Comparison of ENCODE assay signal across 9 cellular contexts in the genomic region with DNA sequence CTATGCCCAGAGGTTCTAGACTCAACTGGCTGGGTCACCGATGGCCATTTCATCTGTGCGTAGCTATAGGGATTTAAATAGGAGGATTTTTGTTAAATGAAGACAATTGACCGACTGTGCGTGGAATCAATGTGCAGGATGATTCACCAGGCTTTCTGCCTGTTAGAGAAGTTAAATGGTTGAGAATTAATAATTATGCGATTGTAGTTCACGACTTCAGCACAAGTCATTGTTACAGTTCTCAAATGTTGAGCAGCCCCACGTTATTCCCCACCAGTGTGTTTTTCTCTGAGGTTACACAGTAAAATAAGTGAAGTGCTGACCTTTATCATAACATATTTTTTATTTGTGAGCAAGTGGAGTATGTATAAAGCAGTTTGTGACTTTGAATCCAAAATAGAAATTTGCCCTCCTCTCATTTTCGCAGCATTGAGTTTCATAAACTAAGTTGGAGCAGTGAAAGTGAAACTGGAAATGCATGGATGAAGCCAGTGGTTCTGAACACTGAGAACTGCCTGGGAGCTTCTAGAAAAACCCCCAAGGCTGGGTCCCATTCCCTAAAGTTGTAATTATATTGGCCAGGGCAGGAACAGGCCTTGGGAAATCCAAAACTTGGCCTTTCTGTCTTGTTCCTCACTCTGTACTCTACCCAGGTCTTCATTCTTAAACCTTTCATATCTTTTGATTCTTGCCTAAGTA.
A peak's percentile ranks its signal among the peaks of the same experiment; 100 is the strongest.
DNase-seq lines count a peak whose midpoint lies in the region; ATAC-seq and FAIRE-seq lines count a peak whose summit lies in the region.
"Had no signal": no experiment of that assay in that cellular context is flagged by ENCODE, and none has a peak within 500 bp of the region (broad histone marks: within the 10 kb centered on the region; RNA-seq: fewer than 3 reads in every experiment).

No MANE protein-coding gene starts in this region.

- peak; percentile 81 for FAIRE-seq in GM18507 (lab: Jason Lieb, UNC)

- ATAC-seq in HG03196 (IDR thresholded peaks at IDR 0.05; ENCODE audit: unreplicated experiment) (peak; percentile 51), sciatic nerve (peak; percentile 73), left colon (no peak), GM21360 (IDR thresholded peaks at IDR 0.05; ENCODE audit: unreplicated experiment) (no peak)
- ATAC-seq: HCT116 had no signal

- intact Hi-C loops in sciatic nerve (cut with DNase I), result no loop called here
- intact Hi-C loops in left colon (cut with DNase I, micrococcal nuclease), result no loop called here

- no peak for DNase-seq in GM18507 (ENCODE audit: extremely low spot score, insufficient read length, low read depth)
- peak; percentile 6 for DNase-seq in ecto neural progenitor cell (ENCODE audit: low spot score)
- no peak for DNase-seq in sciatic nerve (ENCODE audit: low spot score)
- DNase-seq in left colon, result no peak
- no peak for DNase-seq in NCI-H526 treated with DMSO at 0.1 percent for 48 hours (lab: John Stamatoyannopoulos, UW)
- no peak for DNase-seq in CD1c-positive myeloid dendritic cell (ENCODE audit: extremely low spot score)

Comparison
In these comparisons a context has a peak if more than half of its experiments do, and no peak if none do; other contexts are left out.
1. ATAC-seq: peak in HG03196 (single experiment) and sciatic nerve (single experiment); none in left colon (single experiment) and GM21360 (single experiment).